8 cellular contexts compared by ENCODE assay signal in the genomic region with DNA sequence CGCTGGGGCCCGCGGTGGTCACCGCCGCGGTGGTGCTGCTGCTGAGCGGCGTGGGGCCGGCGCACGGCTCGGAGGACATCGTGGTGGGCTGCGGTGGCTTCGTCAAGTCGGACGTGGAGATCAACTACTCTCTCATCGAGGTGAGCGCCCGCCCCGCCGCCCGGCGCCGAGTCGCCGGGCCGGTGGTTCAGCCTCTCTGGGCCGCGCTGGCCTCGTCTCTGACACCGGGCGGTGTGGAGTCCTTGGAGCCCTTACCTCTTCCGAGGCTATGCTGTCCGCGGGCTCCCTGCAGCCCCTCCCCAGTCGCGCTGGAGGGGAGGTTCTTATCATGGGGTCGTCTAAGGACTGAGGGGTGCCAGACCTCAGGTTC. TPM values are rescaled to one million over a fixed set of nuclear protein-coding genes. Genes with fewer than 3 reads are reported as not detected.
DNase-seq lines count a peak whose midpoint lies in the region; ATAC-seq and TF ChIP-seq lines count a peak whose summit lies in the region.
"Not testable (repeated sequence)": the region's sequence is repeated elsewhere in the genome, so short reads cannot be mapped to it uniquely, and the experiment has no call there.
"Had no signal": no experiment of that assay in that cellular context is flagged by ENCODE, and none has a peak within 500 bp of the region (broad histone marks: within the 10 kb centered on the region; RNA-seq: fewer than 3 reads in every experiment).

No MANE protein-coding gene starts in this region.

- peak overlapping the region in 7 of 12 donors; percentile 29 to 44 (median 38) for H3K4me3 ChIP-seq in heart left ventricle

- H3K4me1 Mint-ChIP-seq in activated T-cell treated with anti-CD3 and anti-CD28 coated beads, Interleukin-2, amount 50 U/mL, for 72 hours (ENCODE audit: low read depth) = not testable (repeated sequence)

- intact Hi-C loops in heart left ventricle (cut with DNase I) = not testable (repeated sequence)

- H3K27ac ChIP-seq in heart left ventricle = not testable (repeated sequence)

- WGBS in heart left ventricle, 4 donors = no CpG with 5 or more reads among the region's 39 CpGs

- not testable (repeated sequence) for H3K4me3 Mint-ChIP-seq in activated T-cell treated with anti-CD3 and anti-CD28 coated beads, Interleukin-2, amount 50 U/mL, for 72 hours

- H3K36me3 ChIP-seq in heart left ventricle = not testable (repeated sequence)

- TF ChIP-seq POLR2A in heart left ventricle (IDR thresholded peaks at IDR 0.05) = not testable (repeated sequence)

- ATAC-seq in GM19023 (IDR thresholded peaks at IDR 0.05; ENCODE audit: unreplicated experiment) (peak; percentile 43), GM21526 (IDR thresholded peaks at IDR 0.05; ENCODE audit: low FRiP score, unreplicated experiment) (peak; percentile 20), HG03025 (IDR thresholded peaks at IDR 0.05; ENCODE audit: low FRiP score, unreplicated experiment) (peak; percentile 34), HG03469 (IDR thresholded peaks at IDR 0.05; ENCODE audit: unreplicated experiment) (peak; percentile 35), heart left ventricle (peak; percentile 4 to 62 (median 46)), omental fat pad (ENCODE audit: low FRiP score) (peak; percentile 58)
- ATAC-seq in activated T-cell treated with anti-CD3 and anti-CD28 coated beads, Interleukin-2, amount 50 U/mL, for 72 hours (replicated peaks in 1 of 2) = peak; percentile 50 to 54

- not testable (repeated sequence) for H3K27me3 Mint-ChIP-seq in activated T-cell treated with anti-CD3 and anti-CD28 coated beads, Interleukin-2, amount 50 U/mL, for 72 hours (ENCODE audit: low read depth)

- not testable (repeated sequence) for H3K27ac Mint-ChIP-seq in activated T-cell treated with anti-CD3 and anti-CD28 coated beads, Interleukin-2, amount 50 U/mL, for 72 hours

- not testable (repeated sequence) for H3K9me3 Mint-ChIP-seq in activated T-cell treated with anti-CD3 and anti-CD28 coated beads, Interleukin-2, amount 50 U/mL, for 72 hours

- not testable (repeated sequence) for H3K36me3 Mint-ChIP-seq in activated T-cell treated with anti-CD3 and anti-CD28 coated beads, Interleukin-2, amount 50 U/mL, for 72 hours (ENCODE audit: insufficient read depth in 2 of 2)

- not testable (repeated sequence) for H3K4me1 ChIP-seq in heart left ventricle

- H3K27me3 ChIP-seq in heart left ventricle = not testable (repeated sequence)

- TF ChIP-seq CTCF in heart left ventricle (IDR thresholded peaks at IDR 0.05); omental fat pad (IDR thresholded peaks at IDR 0.05): not testable (repeated sequence)

- DNase-seq in activated T-cell treated with anti-CD3 and anti-CD28 coated beads, Interleukin-2, amount 50 U/mL, for 72 hours; heart left ventricle; omental fat pad (ENCODE audit: low spot score): not testable (repeated sequence)

- not testable (repeated sequence) for H3K9me3 ChIP-seq in heart left ventricle

RNA-seq across cellular contexts. Expression of a gene that starts 0.3 kb away (rescaled TPM):
- total RNA-seq in activated T-cell treated with anti-CD3 and anti-CD28 coated beads, Interleukin-2, amount 50 U/mL, for 72 hours = 10 to 100 TPM; 28.6 to 29.2 TPM
- total RNA-seq in heart left ventricle = 10 to 100 TPM; 13.4 to 88.8 (median 48.1) TPM
- 10 to 100 TPM in 1 of 2 donors, 1 to 10 TPM in 1; 9.5 to 14.0 TPM for polyA plus RNA-seq in heart left ventricle
- total RNA-seq in omental fat pad = 10 to 100 TPM; 22.6 to 55.0 (median 39.6) TPM

RNA-seq across cellular contexts. Expression of a gene that starts 9.4 kb away (rescaled TPM):
- not detected for total RNA-seq in activated T-cell treated with anti-CD3 and anti-CD28 coated beads, Interleukin-2, amount 50 U/mL, for 72 hours
- total RNA-seq in heart left ventricle (1 to 10 TPM in 4 of 9 donors, under 1 TPM in 2, not detected in 3; 0.44 to 3.8 (median 1.3) TPM), omental fat pad (1 to 10 TPM; 2.2 to 9.9 (median 3.8) TPM)
- polyA plus RNA-seq in heart left ventricle = 1 to 10 TPM in 1 of 2 donors, under 1 TPM in 1; 0.14 to 2.0 TPM
- total RNA-seq: activated CD8-positive, alpha-beta memory T cell treated with anti-CD3 and anti-CD28 coated beads for 36 hours had no signal
